In the genomic region with DNA sequence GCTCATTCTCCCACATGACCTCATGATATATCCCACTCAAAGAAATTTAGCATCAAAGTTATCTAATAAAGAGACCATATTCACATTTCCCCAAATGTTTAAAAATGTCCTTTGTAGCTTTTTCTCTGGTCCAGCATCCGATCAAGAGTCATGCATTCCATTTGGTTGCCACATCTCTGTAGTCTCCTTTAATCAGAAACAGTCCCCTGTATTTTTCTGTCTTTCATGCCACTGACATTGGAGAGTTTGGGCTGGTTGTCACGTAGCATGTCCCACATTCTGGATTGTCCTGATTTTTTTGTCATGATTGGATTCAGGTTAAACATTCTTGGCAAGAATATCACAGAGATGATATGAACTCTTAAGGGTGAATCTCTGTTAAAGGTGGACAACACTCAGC, we compare ENCODE assay signal across 33 cellular contexts. TPM values are rescaled to one million over a fixed set of nuclear protein-coding genes. Genes with fewer than 3 reads are reported as not detected.
A peak's percentile ranks its signal among the peaks of the same experiment; 100 is the strongest.
DNase-seq lines count a peak whose midpoint lies in the region; ATAC-seq, FAIRE-seq and TF ChIP-seq lines count a peak whose summit lies in the region.
"Had no signal": no experiment of that assay in that cellular context is flagged by ENCODE, and none has a peak within 500 bp of the region (broad histone marks: within the 10 kb centered on the region; RNA-seq: fewer than 3 reads in every experiment).

No MANE protein-coding gene starts in this region.

- H2AFZ ChIP-seq in GM23248 = peak overlapping the region; percentile 69

- H4K20me1 ChIP-seq in GM23248 (ENCODE audit: insufficient read depth) = no peaks in the 10 kb centered on the region

- DNase-seq in AG08395 (ENCODE audit: low spot score) (peak; percentile 80), GM23248 (peak; percentile 82), dedifferentiated amniotic fluid mesenchymal stem cell (ENCODE audit: extremely low spot score) (peak; percentile 68), iris pigment epithelial cell (ENCODE audit: low read depth) (peak; percentile 33), frontal cortex (ENCODE audit: low spot score in 2 of 2) (no peak), thyroid gland (no peak), KBM-7 (no peak)
- DNase-seq: 8988T; activated CD4-positive, alpha-beta memory T cell treated with anti-CD3 and anti-CD28 coated beads, Interleukin-2, amount 10 ng/mL, durations not matched to agents 7 days and 5 days; activated CD4-positive, alpha-beta T cell treated with anti-CD3 and anti-CD28 coated beads for 1 hour; activated CD8-positive, alpha-beta memory T cell treated with anti-CD3 and anti-CD28 coated beads, Interleukin-2, amount 50 U/mL, for 48 hours; activated naive CD4-positive, alpha-beta T cell treated with anti-CD3 and anti-CD28 coated beads, Interleukin-2, amount 10 ng/mL, durations not matched to agents 7 days and 5 days; AML-193; brain microvascular endothelial cell; CD4-positive, alpha-beta memory T cell; cerebellar nuclear complex; dorsolateral prefrontal cortex; left ventricle myocardium inferior; NCI-H1436 treated with DMSO at 0.1 percent for 48 hours; NCI-H2081 treated with DMSO at 0.1 percent for 48 hours; NCI-H345; ovary; SHP77 treated with DMSO at 0.1 percent for 48 hours; spleen; stimulated activated naive CD8-positive, alpha-beta T cell treated with anti-CD3 and anti-CD28 coated beads, Interleukin-15, amount 100 ng/mL, for 72 hours; tibial artery had no signal

- H3K36me3 ChIP-seq in GM23248 (ENCODE audit: low read depth) (no peaks in the 10 kb centered on the region), thyroid gland (no peaks in the 10 kb centered on the region)
- H3K36me3 ChIP-seq: brain microvascular endothelial cell, esophagus muscularis mucosa, left ventricle myocardium inferior, ovary, Peyer's patch, right atrium auricular region, spleen, tibial artery had no signal

- H3K27me3 ChIP-seq in GM23248 (replicated peaks; ENCODE audit: insufficient read depth) = no peaks in the 10 kb centered on the region
- H3K27me3 ChIP-seq in thyroid gland = no peaks in the 10 kb centered on the region
- H3K27me3 ChIP-seq: brain microvascular endothelial cell, dorsolateral prefrontal cortex, esophagus muscularis mucosa, ovary, Peyer's patch, right atrium auricular region, spleen, tibial artery had no signal

- TF ChIP-seq CTCF in thyroid gland (IDR thresholded peaks at IDR 0.05) = no peak

- ATAC-seq in HG02798 (IDR thresholded peaks at IDR 0.05; ENCODE audit: poor library complexity, unreplicated experiment) = no peak
- ATAC-seq: stimulated activated naive CD8-positive, alpha-beta T cell treated with anti-CD3 and anti-CD28 coated beads, Interleukin-15, amount 100 ng/mL, for 72 hours had no signal

- H3K27ac ChIP-seq in GM23248 = peak overlapping the region; percentile 69
- H3K27ac ChIP-seq in thyroid gland = no peak overlapping the region
- H3K27ac ChIP-seq: brain microvascular endothelial cell, dorsolateral prefrontal cortex, esophagus muscularis mucosa, left ventricle myocardium inferior, ovary, Peyer's patch, right atrium auricular region, spleen, tibial artery had no signal

- intact Hi-C loops in thyroid gland (cut with DNase I) = no loop called here

- H3F3A ChIP-seq in GM23248 (ENCODE audit: insufficient read depth) = peaks cover 37% of the 10 kb centered on the region

- no peak for FAIRE-seq in frontal cortex (lab: Jason Lieb, UNC)
- FAIRE-seq: GM18507, GM19239, keratinocyte had no signal

- peak overlapping the region; percentile 68 for H3K9ac ChIP-seq in GM23248

- no peaks in the 10 kb centered on the region for H3K9me2 ChIP-seq in GM23248 (ENCODE audit: insufficient read depth)

- in situ Hi-C loops in GM23248 (cut with MboI) = no loop called here
- in situ Hi-C loops in KBM-7 (cut with MboI; ENCODE audit: low pct_unique_long_range_greater_than_20kb, low sequenced_read_pairs) = no loop called here

- H3K9me3 ChIP-seq in GM23248 (ENCODE audit: low read depth) = no peaks in the 10 kb centered on the region
- H3K9me3 ChIP-seq in thyroid gland = no peaks in the 10 kb centered on the region
- H3K9me3 ChIP-seq: esophagus muscularis mucosa, left ventricle myocardium inferior, ovary, Peyer's patch, right atrium auricular region, spleen, tibial artery had no signal

- H3K79me2 ChIP-seq in GM23248 (ENCODE audit: insufficient read depth) = no peaks in the 10 kb centered on the region

- TF ChIP-seq POLR2A in thyroid gland (IDR thresholded peaks at IDR 0.05) = no peak

- WGBS in GM23248 (ENCODE audit: low coverage in 1 of 2, low lambda C conversion rate in 2 of 2, missing lambda C conversion rate in 2 of 2), 2 experiments = 1 to 3% methylated on average over 2 of the region's 2 CpGs
- WGBS in thyroid gland, 2 donors = 87 to 92% methylated on average over 2 of the region's 2 CpGs

- H3K4me2 ChIP-seq in GM23248 (ENCODE audit: unreplicated experiment) = peak overlapping the region; percentile 80

- H3K4me3 ChIP-seq in GM23248 (peak overlapping the region; percentile 59), thyroid gland (replicated peaks in 1 of 3) (no peak overlapping the region)
- H3K4me3 ChIP-seq: dorsolateral prefrontal cortex, esophagus muscularis mucosa, left ventricle myocardium inferior, ovary, Peyer's patch, right atrium auricular region, spleen, tibial artery had no signal

- H3K4me1 ChIP-seq in GM23248 (ENCODE audit: insufficient read depth) (peaks cover 37% of the 10 kb centered on the region), thyroid gland (peaks cover 0 to 15% of the 10 kb centered on the region in 2 donors)

RNA-seq across cellular contexts. Expression of a gene that starts 55.7 kb away (rescaled TPM):
- total RNA-seq in GM23248 (2014; rRNA removed; shearing (Covaris generic)) = 65.2 and 67.0 TPM in 2 replicates
- polyA plus RNA-seq in GM23248 (2016; fragmentation: Nextera tagmentation; extraction: Ambion mirVana) = 70.7 and 75.7 TPM in 2 replicates
- total RNA-seq in frontal cortex (50.5 TPM), thyroid gland (100 to 1,000 TPM; 247 to 346 (median 270) TPM)

RNA-seq across cellular contexts. Expression of a gene that starts 55.9 kb away (rescaled TPM):
- total RNA-seq in GM23248 (2014; rRNA removed; shearing (Covaris generic)) = 4.6 and 5.6 TPM in 2 replicates
- polyA plus RNA-seq in GM23248 (2016; fragmentation: Nextera tagmentation; extraction: Ambion mirVana) = 10.4 and 11.5 TPM in 2 replicates
- total RNA-seq in frontal cortex = 7.3 TPM
- 10 to 100 TPM; 14.6 to 24.2 (median 16.8) TPM for total RNA-seq in thyroid gland

Comparison
In these comparisons a context has a peak if more than half of its experiments do, and no peak if none do; other contexts are left out.
1. DNase-seq: peak in AG08395 (single experiment), GM23248 (single experiment), dedifferentiated amniotic fluid mesenchymal stem cell (single experiment) and iris pigment epithelial cell (single experiment); none in frontal cortex (0 of 2), thyroid gland (0 of 2) and KBM-7 (single experiment).